20 cellular contexts compared by ENCODE assay signal in genomic region chr2:7480431-7480830, GRCh38.
A peak's percentile ranks its signal among the peaks of the same experiment; 100 is the strongest.
DNase-seq lines count a peak whose midpoint lies in the region; ATAC-seq, FAIRE-seq and TF ChIP-seq lines count a peak whose summit lies in the region.
"Had no signal": no experiment of that assay in that cellular context is flagged by ENCODE, and none has a peak within 500 bp of the region (broad histone marks: within the 10 kb centered on the region; RNA-seq: fewer than 3 reads in every experiment).

No MANE protein-coding gene starts in this region.

- H3K4me1 Mint-ChIP-seq in activated T-cell treated with anti-CD3 and anti-CD28 coated beads, Interleukin-2, amount 50 U/mL, for 4 hours (ENCODE audit: low read depth) = peaks cover 6% of the 10 kb centered on the region
- peaks cover 27% of the 10 kb centered on the region for H3K4me1 Mint-ChIP-seq in activated T-cell treated with anti-CD3 and anti-CD28 coated beads, Interleukin-2, amount 50 U/mL, for 24 hours (ENCODE audit: low read depth)
- H3K4me1 Mint-ChIP-seq in activated T-helper 17 cell treated with anti-CD3 and anti-CD28 coated beads, Interleukin-2, amount 50 U/mL, for 72 hours = no peaks in the 10 kb centered on the region
- H3K4me1 Mint-ChIP-seq: H9 had no signal

- no peak overlapping the region for H3K27ac Mint-ChIP-seq in activated T-cell treated with anti-CD3 and anti-CD28 coated beads, Interleukin-2, amount 50 U/mL, for 24 hours
- no peak overlapping the region for H3K27ac Mint-ChIP-seq in activated T-helper 17 cell treated with anti-CD3 and anti-CD28 coated beads, Interleukin-2, amount 50 U/mL, for 72 hours
- H3K27ac Mint-ChIP-seq: CD4-positive, alpha-beta memory T cell; H9 had no signal

- no peak for DNase-seq in activated T-cell treated with anti-CD3 and anti-CD28 coated beads, Interleukin-2, amount 50 U/mL, for 4 hours
- DNase-seq in activated T-cell treated with anti-CD3 and anti-CD28 coated beads, Interleukin-2, amount 50 U/mL, for 24 hours = no peak
- DNase-seq in GM23248 = peak; percentile 36
- DNase-seq in bronchial epithelial cell (ENCODE audit: low read depth) = no peak
- no peak for DNase-seq in hypothalamus (lab: John Stamatoyannopoulos, UW)
- no peak for DNase-seq in MV-4-11 (lab: John Stamatoyannopoulos, UW)
- DNase-seq: BE2C; CD4-positive, alpha-beta memory T cell; COR-L47; DMS153; DMS79 treated with DMSO at 0.1 percent for 48 hours; EL; GOT3; H9 had no signal

- H3K4me2 ChIP-seq in GM23248 (ENCODE audit: unreplicated experiment) = peak overlapping the region; percentile 27
- H3K4me2 ChIP-seq: A549 had no signal

- H3K4me3 ChIP-seq in GM23248 (no peak overlapping the region), bronchial epithelial cell (ENCODE audit: low read depth, low read length) (no peak overlapping the region)
- H3K4me3 ChIP-seq: A549 had no signal

- no peak overlapping the region for H3K27ac ChIP-seq in GM23248
- H3K27ac ChIP-seq: A549, C4-2B had no signal

- H3K36me3 Mint-ChIP-seq in activated T-cell treated with anti-CD3 and anti-CD28 coated beads, Interleukin-2, amount 50 U/mL, for 4 hours (ENCODE audit: insufficient read depth) = no peaks in the 10 kb centered on the region
- peaks cover 4% of the 10 kb centered on the region for H3K36me3 Mint-ChIP-seq in activated T-cell treated with anti-CD3 and anti-CD28 coated beads, Interleukin-2, amount 50 U/mL, for 24 hours (ENCODE audit: low read depth)
- H3K36me3 Mint-ChIP-seq in activated T-helper 17 cell treated with anti-CD3 and anti-CD28 coated beads, Interleukin-2, amount 50 U/mL, for 72 hours (ENCODE audit: low read depth) = no peaks in the 10 kb centered on the region

- in situ Hi-C loops in GM23248 (cut with MboI) = no loop called here

- H3K79me2 ChIP-seq in GM23248 (ENCODE audit: insufficient read depth) = no peaks in the 10 kb centered on the region

- H4K20me1 ChIP-seq in GM23248 (ENCODE audit: insufficient read depth) = no peaks in the 10 kb centered on the region

- H3K27me3 ChIP-seq in GM23248 (replicated peaks; ENCODE audit: insufficient read depth) (no peaks in the 10 kb centered on the region), bronchial epithelial cell (ENCODE audit: control insufficient read depth, insufficient read depth, low read length) (no peaks in the 10 kb centered on the region)
- H3K27me3 ChIP-seq: BE2C had no signal

- H3K27me3 Mint-ChIP-seq in activated T-cell treated with anti-CD3 and anti-CD28 coated beads, Interleukin-2, amount 50 U/mL, for 4 hours (ENCODE audit: low read depth) = no peaks in the 10 kb centered on the region
- no peaks in the 10 kb centered on the region for H3K27me3 Mint-ChIP-seq in activated T-cell treated with anti-CD3 and anti-CD28 coated beads, Interleukin-2, amount 50 U/mL, for 24 hours
- H3K27me3 Mint-ChIP-seq in activated T-helper 17 cell treated with anti-CD3 and anti-CD28 coated beads, Interleukin-2, amount 50 U/mL, for 72 hours = no peaks in the 10 kb centered on the region

- no peak overlapping the region for H3K9ac ChIP-seq in GM23248

- no peak for TF ChIP-seq CTCF in bronchial epithelial cell (IDR thresholded peaks at IDR 0.05; ENCODE audit: insufficient read depth, low read length, severe bottlenecking)

- ATAC-seq in activated T-cell treated with anti-CD3 and anti-CD28 coated beads, Interleukin-2, amount 50 U/mL, for 4 hours = peak; percentile 63 to 88
- peak; percentile 79 for ATAC-seq in activated T-helper 17 cell treated with anti-CD3 and anti-CD28 coated beads, Interleukin-2, amount 50 U/mL, for 72 hours (replicated peaks)
- ATAC-seq: A549 had no signal

- H3K36me3 ChIP-seq in GM23248 (ENCODE audit: low read depth) (no peaks in the 10 kb centered on the region), bronchial epithelial cell (ENCODE audit: control insufficient read depth, insufficient read depth, low read length) (no peaks in the 10 kb centered on the region)
- H3K36me3 ChIP-seq: BE2C had no signal

- peaks cover 6% of the 10 kb centered on the region for H3K9me3 ChIP-seq in GM23248 (ENCODE audit: low read depth)
- H3K9me3 ChIP-seq: A549, BE2C had no signal

- no peaks in the 10 kb centered on the region for H3K9me2 ChIP-seq in GM23248 (ENCODE audit: insufficient read depth)

- H3K4me1 ChIP-seq in GM23248 (ENCODE audit: insufficient read depth) = peaks cover 21% of the 10 kb centered on the region
- H3K4me1 ChIP-seq: A549, BE2C had no signal

- H3K9me3 Mint-ChIP-seq in activated T-cell treated with anti-CD3 and anti-CD28 coated beads, Interleukin-2, amount 50 U/mL, for 4 hours = peaks cover 9% of the 10 kb centered on the region
- H3K9me3 Mint-ChIP-seq in activated T-cell treated with anti-CD3 and anti-CD28 coated beads, Interleukin-2, amount 50 U/mL, for 24 hours = peaks cover 13% of the 10 kb centered on the region
- H3K9me3 Mint-ChIP-seq in activated T-helper 17 cell treated with anti-CD3 and anti-CD28 coated beads, Interleukin-2, amount 50 U/mL, for 72 hours = peaks cover 4% of the 10 kb centered on the region

- H2AFZ ChIP-seq in GM23248 = no peak overlapping the region

- H3F3A ChIP-seq in GM23248 (ENCODE audit: insufficient read depth) = peaks cover 5% of the 10 kb centered on the region; the same call in 1 of the 2 replicates

- H3K4me3 Mint-ChIP-seq in activated T-cell treated with anti-CD3 and anti-CD28 coated beads, Interleukin-2, amount 50 U/mL, for 4 hours = no peak overlapping the region
- no peak overlapping the region for H3K4me3 Mint-ChIP-seq in activated T-cell treated with anti-CD3 and anti-CD28 coated beads, Interleukin-2, amount 50 U/mL, for 24 hours
- no peak overlapping the region for H3K4me3 Mint-ChIP-seq in activated T-helper 17 cell treated with anti-CD3 and anti-CD28 coated beads, Interleukin-2, amount 50 U/mL, for 72 hours
- H3K4me3 Mint-ChIP-seq: CD4-positive, alpha-beta memory T cell; H9 had no signal

- peak; percentile 60 for FAIRE-seq in bronchial epithelial cell (lab: Jason Lieb, UNC)
- FAIRE-seq: A549, D721Med, G401.6, GM12892 had no signal
